In the genomic region with DNA sequence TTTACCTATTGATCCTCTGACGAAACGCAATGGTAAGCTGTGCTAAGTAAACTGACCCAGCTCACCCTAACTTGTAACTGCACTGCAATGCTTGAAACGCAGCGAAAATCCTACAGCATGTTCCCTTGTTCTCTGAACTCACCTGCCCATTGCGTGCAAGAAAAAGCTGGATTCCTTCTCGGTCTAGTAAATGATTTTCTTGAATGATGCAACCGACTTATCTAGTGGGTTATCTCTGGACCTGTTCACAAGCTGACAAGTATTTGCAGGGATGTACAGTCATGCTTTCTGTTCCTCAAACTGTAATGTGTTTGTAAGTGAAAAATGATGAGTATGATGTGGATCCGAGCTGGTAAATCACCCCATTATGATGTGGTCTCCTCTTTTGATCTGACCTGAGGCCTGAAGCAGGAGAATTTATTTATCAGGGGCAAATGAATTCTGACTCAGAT, we compare ENCODE assay signal across 16 cellular contexts.
DNase-seq lines count a peak whose midpoint lies in the region; ATAC-seq, FAIRE-seq and TF ChIP-seq lines count a peak whose summit lies in the region.
"Had no signal": no experiment of that assay in that cellular context is flagged by ENCODE, and none has a peak within 500 bp of the region (broad histone marks: within the 10 kb centered on the region; RNA-seq: fewer than 3 reads in every experiment).

No MANE protein-coding gene starts in this region.

- H3K9ac ChIP-seq in K562 (ENCODE audit: insufficient read depth in 1 of 2, low read depth in 2 of 2, low read length in 2 of 2), result no peak overlapping the region
- no peak overlapping the region for H3K9ac ChIP-seq in trophoblast cell (ENCODE audit: low read length)
- H3K9ac ChIP-seq: BLaER1 treated with 17β-estradiol and CSF1 and Interleukin-3, amounts not matched to agents 10 nM and 100 nM had no signal

- H3K36me3 Mint-ChIP-seq in activated CD4-positive, alpha-beta memory T cell treated with anti-CD3 and anti-CD28 coated beads, Interleukin-2, amount 10 ng/mL, durations not matched to agents 7 days and 5 days (ENCODE audit: low read depth), result no peaks in the 10 kb centered on the region

- H3K4me2 ChIP-seq in K562 (ENCODE audit: insufficient read depth, low read length) (peak overlapping the region; percentile 47), trophoblast cell (ENCODE audit: low read length) (no peak overlapping the region)

- no peak overlapping the region for H3K4me3 Mint-ChIP-seq in activated CD4-positive, alpha-beta memory T cell treated with anti-CD3 and anti-CD28 coated beads, Interleukin-2, amount 10 ng/mL, durations not matched to agents 7 days and 5 days
- H3K4me3 Mint-ChIP-seq: activated CD4-positive, alpha-beta T cell treated with anti-CD3 and anti-CD28 coated beads, Interleukin-2, amount 10 ng/mL, durations not matched to agents 7 days and 5 days; stimulated activated naive CD8-positive, alpha-beta T cell treated with anti-CD3 and anti-CD28 coated beads, Interleukin-15, Interleukin-2, amounts not matched to agents 100 ng/mL and 50 ng/mL, for 24 hours had no signal

- no peaks in the 10 kb centered on the region for H3K27me3 Mint-ChIP-seq in activated CD4-positive, alpha-beta memory T cell treated with anti-CD3 and anti-CD28 coated beads, Interleukin-2, amount 10 ng/mL, durations not matched to agents 7 days and 5 days
- H3K27me3 Mint-ChIP-seq: stimulated activated naive CD8-positive, alpha-beta T cell treated with anti-CD3 and anti-CD28 coated beads, Interleukin-15, Interleukin-2, amounts not matched to agents 100 ng/mL and 50 ng/mL, for 24 hours had no signal

- H4K12ac ChIP-seq in trophoblast cell (ENCODE audit: low read depth, low read length), result no peak overlapping the region

- 2% methylated on average over 8 of the region's 8 CpGs for WGBS in K562 (ENCODE audit: insufficient coverage, low coverage, missing lambda C conversion rate)
- WGBS in trophoblast cell (ENCODE audit: extremely low coverage, insufficient coverage, insufficient read length), result no CpG with 5 or more reads among the region's 8 CpGs

- H3K79me2 ChIP-seq in K562 (ENCODE audit: control insufficient read depth, insufficient read depth, low read length) (no peaks in the 10 kb centered on the region), trophoblast cell (ENCODE audit: control insufficient read depth, insufficient read depth, low read length, poor library complexity) (no peaks in the 10 kb centered on the region)

- no peaks in the 10 kb centered on the region for H3K9me1 ChIP-seq in K562 (ENCODE audit: control insufficient read depth, insufficient read depth, low read length)

- in situ Hi-C loops in K562 (cut with MboI), result loop anchor here (25.0 kb wide), 1 partner anchor 942 kb away; no protein-coding TSS in a partner anchor

- no peaks in the 10 kb centered on the region for H3K9me3 Mint-ChIP-seq in activated CD4-positive, alpha-beta memory T cell treated with anti-CD3 and anti-CD28 coated beads, Interleukin-2, amount 10 ng/mL, durations not matched to agents 7 days and 5 days
- H3K9me3 Mint-ChIP-seq: activated CD4-positive, alpha-beta T cell treated with anti-CD3 and anti-CD28 coated beads, Interleukin-2, amount 10 ng/mL, durations not matched to agents 7 days and 5 days; stimulated activated naive CD8-positive, alpha-beta T cell treated with anti-CD3 and anti-CD28 coated beads, Interleukin-15, Interleukin-2, amounts not matched to agents 100 ng/mL and 50 ng/mL, for 24 hours had no signal

- CTCF ChIA-PET in K562 (lab: Yijun Ruan, JAX; ENCODE audit: low intra/inter-chr PET ratio), result no interaction called here
- CTCF ChIA-PET in activated CD4-positive, alpha-beta memory T cell treated with anti-CD3 and anti-CD28 coated beads, Interleukin-2, amount 10 ng/mL, durations not matched to agents 7 days and 5 days (lab: Charles Lee), result no interaction called here

- H3K79me1 ChIP-seq in trophoblast cell (ENCODE audit: low read length), result peaks cover 1% of the 10 kb centered on the region

- H2BK12ac ChIP-seq in trophoblast cell (ENCODE audit: low read length), result no peak overlapping the region

- TF ChIP-seq RAD21 in K562 (CRISPR knock-in tag; conservative IDR thresholded peaks at IDR 0.05 in 1 of 2, IDR thresholded peaks at IDR 0.05 in 1 of 2), result no peak

- H3K27me3 ChIP-seq in K562 (ENCODE audit: control insufficient read depth in 2 of 2, insufficient read depth in 2 of 2, low read length in 2 of 2), result no peaks in the 10 kb centered on the region
- H3K27me3 ChIP-seq in trophoblast cell (ENCODE audit: insufficient read depth, low read length), result no peaks in the 10 kb centered on the region
- H3K27me3 ChIP-seq: BLaER1 treated with 17β-estradiol and CSF1 and Interleukin-3, amounts not matched to agents 10 nM and 100 nM; breast epithelium had no signal

- H3K27ac ChIP-seq in K562 (ENCODE audit: extremely low read depth, low read depth, low read length) (no peak overlapping the region), trophoblast cell (ENCODE audit: low read depth, low read length) (no peak overlapping the region)
- H3K27ac ChIP-seq: BLaER1 treated with 17β-estradiol and CSF1 and Interleukin-3, amounts not matched to agents 10 nM and 100 nM; breast epithelium had no signal

- H2BK120ac ChIP-seq in trophoblast cell (ENCODE audit: insufficient read depth, low read length, poor library complexity), result no peak overlapping the region

- H3K18ac ChIP-seq in trophoblast cell (ENCODE audit: low read length), result no peak overlapping the region

- no peak for TF ChIP-seq EP300 in K562 (IDR thresholded peaks at IDR 0.05; ENCODE audit: low read length)

- no peaks in the 10 kb centered on the region for H4K20me1 ChIP-seq in K562 (replicated peaks; ENCODE audit: control insufficient read depth, insufficient read depth, low read length)
- H4K20me1 ChIP-seq: BLaER1 treated with 17β-estradiol and CSF1 and Interleukin-3, amounts not matched to agents 10 nM and 100 nM had no signal

- H2BK5ac ChIP-seq in trophoblast cell (ENCODE audit: low read depth, low read length, poor library complexity), result no peak overlapping the region

- no TSS peak for BruUV-seq in K562 (replicated peaks; lab: Mats Ljungman, UMichigan)

- intact Hi-C loops in K562 (cut with micrococcal nuclease), result no loop called here

- H3K4ac ChIP-seq in trophoblast cell (ENCODE audit: low read depth, low read length), result no peak overlapping the region

- POLR2A ChIA-PET in K562 (lab: Yijun Ruan, JAX), result interaction anchor here (0.6 kb wide), 1 partner anchor 81 kb away, joined by 3 read pairs; no protein-coding TSS in a partner anchor
- POLR2A ChIA-PET in activated CD4-positive, alpha-beta memory T cell treated with anti-CD3 and anti-CD28 coated beads, Interleukin-2, amount 10 ng/mL, durations not matched to agents 7 days and 5 days (lab: Charles Lee), result no interaction called here

- no peak overlapping the region for H3K27ac Mint-ChIP-seq in activated CD4-positive, alpha-beta memory T cell treated with anti-CD3 and anti-CD28 coated beads, Interleukin-2, amount 10 ng/mL, durations not matched to agents 7 days and 5 days
- H3K27ac Mint-ChIP-seq: activated CD4-positive, alpha-beta T cell treated with anti-CD3 and anti-CD28 coated beads, Interleukin-2, amount 10 ng/mL, durations not matched to agents 7 days and 5 days; stimulated activated naive CD8-positive, alpha-beta T cell treated with anti-CD3 and anti-CD28 coated beads, Interleukin-15, Interleukin-2, amounts not matched to agents 100 ng/mL and 50 ng/mL, for 24 hours had no signal

- peak; percentile 49 for ATAC-seq in GM18868 (IDR thresholded peaks at IDR 0.05; ENCODE audit: unreplicated experiment)
- ATAC-seq in K562, result no peak; the same call in 2 of the 3 replicates
- no peak for ATAC-seq in HG03520 (IDR thresholded peaks at IDR 0.05; ENCODE audit: unreplicated experiment)
- ATAC-seq in HG03457 (IDR thresholded peaks at IDR 0.05; ENCODE audit: unreplicated experiment), result no peak

- peaks cover 0 to 7% of the 10 kb centered on the region in 2 experiments; a peak in 2 of 5 replicates for H3K4me1 ChIP-seq in K562 (replicated peaks in 1 of 2; ENCODE audit: control insufficient read depth in 2 of 2, insufficient read depth in 2 of 2, low read length in 2 of 2)
- peaks cover 0 to 7% of the 10 kb centered on the region in 2 experiments for H3K4me1 ChIP-seq in trophoblast cell (ENCODE audit: control insufficient read depth in 1 of 2, insufficient read depth in 2 of 2, low read length in 2 of 2)
- H3K4me1 ChIP-seq: breast epithelium had no signal

- H3K36me3 ChIP-seq in K562 (ENCODE audit: control insufficient read depth, insufficient read depth, low read length) (no peaks in the 10 kb centered on the region), trophoblast cell (ENCODE audit: control insufficient read depth in 1 of 2, insufficient read depth in 2 of 2, low read length in 2 of 2) (no peaks in the 10 kb centered on the region)
- H3K36me3 ChIP-seq: BLaER1 treated with 17β-estradiol and CSF1 and Interleukin-3, amounts not matched to agents 10 nM and 100 nM; breast epithelium had no signal

- no peak for FAIRE-seq in K562 (lab: Jason Lieb, UNC)

- H2AFZ ChIP-seq in K562 (ENCODE audit: low read depth, low read length) (no peak overlapping the region), trophoblast cell (ENCODE audit: insufficient read depth, low read length, poor library complexity) (no peak overlapping the region)

- H3K4me3 ChIP-seq in K562 (no peak overlapping the region), trophoblast cell (ENCODE audit: low read depth, low read length) (no peak overlapping the region)
- H3K4me3 ChIP-seq: BLaER1 treated with 17β-estradiol and CSF1 and Interleukin-3, amounts not matched to agents 10 nM and 100 nM; breast epithelium had no signal

- H3K14ac ChIP-seq in trophoblast cell (ENCODE audit: low read length), result no peak overlapping the region

- H4K91ac ChIP-seq in trophoblast cell (ENCODE audit: low read depth, low read length), result no peak overlapping the region

- H3K4me1 Mint-ChIP-seq in activated CD4-positive, alpha-beta memory T cell treated with anti-CD3 and anti-CD28 coated beads, Interleukin-2, amount 10 ng/mL, durations not matched to agents 7 days and 5 days, result no peaks in the 10 kb centered on the region
- H3K4me1 Mint-ChIP-seq: activated CD4-positive, alpha-beta T cell treated with anti-CD3 and anti-CD28 coated beads, Interleukin-2, amount 10 ng/mL, durations not matched to agents 7 days and 5 days had no signal

- DNase-seq in NCI-H226 (peak; percentile 69), K562 (ENCODE audit: extremely low read depth in 1 of 4, low spot score in 3 of 4) (no peak), trophoblast cell (peak; percentile 82 to 98)
- no peak for DNase-seq in activated CD4-positive, alpha-beta T cell treated with anti-CD3 and anti-CD28 coated beads for 48 hours
- no peak for DNase-seq in activated CD4-positive, alpha-beta memory T cell treated with anti-CD3 and anti-CD28 coated beads, Interleukin-2, amount 10 ng/mL, durations not matched to agents 7 days and 5 days
- DNase-seq: activated CD4-positive, alpha-beta T cell treated with anti-CD3 and anti-CD28 coated beads, Interleukin-2, amount 10 ng/mL, durations not matched to agents 7 days and 5 days; activated effector memory CD4-positive, alpha-beta T cell treated with Interleukin-2 at 50 U/mL for 16 hours; midbrain; NCI-H69; stimulated activated CD4-positive, alpha-beta T cell treated with anti-CD3 and anti-CD28 coated beads, Interleukin-4, amount 100 ng/mL, for 24 hours had no signal

- no peak overlapping the region for H3K23ac ChIP-seq in trophoblast cell (ENCODE audit: low read length)

- no peak for TF ChIP-seq CTCF in K562 (IDR thresholded peaks at IDR 0.05 in 2 of 3, conservative IDR thresholded peaks at IDR 0.05 in 1 of 3; ENCODE audit: insufficient read depth in 2 of 3, low read depth in 1 of 3, low read length in 3 of 3)

- no peak for TF ChIP-seq POLR2A in K562 (conservative IDR thresholded peaks at IDR 0.05)

- H2AK5ac ChIP-seq in trophoblast cell (ENCODE audit: low read length), result no peak overlapping the region

- H3K9me3 ChIP-seq in K562 (replicated peaks; ENCODE audit: control insufficient read depth, insufficient read depth, low read depth, low read length), result no peaks in the 10 kb centered on the region
- no peaks in the 10 kb centered on the region for H3K9me3 ChIP-seq in trophoblast cell (ENCODE audit: insufficient read depth, low read depth, low read length)
- H3K9me3 ChIP-seq: BLaER1 treated with 17β-estradiol and CSF1 and Interleukin-3, amounts not matched to agents 10 nM and 100 nM; breast epithelium had no signal

- no peak overlapping the region for H4K8ac ChIP-seq in trophoblast cell (ENCODE audit: low read depth, low read length)

Comparison
In these comparisons a context has a peak if more than half of its experiments do, and no peak if none do; other contexts are left out.
1. DNase-seq: peak in NCI-H226 (single experiment) and trophoblast cell (2 of 2); none in K562 (0 of 4), activated CD4-positive, alpha-beta T cell treated with anti-CD3 and anti-CD28 coated beads for 48 hours (single experiment) and activated CD4-positive, alpha-beta memory T cell treated with anti-CD3 and anti-CD28 coated beads, Interleukin-2, amount 10 ng/mL, durations not matched to agents 7 days and 5 days (single experiment).